Comparison of ENCODE assay signal across 15 cellular contexts in the genomic region with DNA sequence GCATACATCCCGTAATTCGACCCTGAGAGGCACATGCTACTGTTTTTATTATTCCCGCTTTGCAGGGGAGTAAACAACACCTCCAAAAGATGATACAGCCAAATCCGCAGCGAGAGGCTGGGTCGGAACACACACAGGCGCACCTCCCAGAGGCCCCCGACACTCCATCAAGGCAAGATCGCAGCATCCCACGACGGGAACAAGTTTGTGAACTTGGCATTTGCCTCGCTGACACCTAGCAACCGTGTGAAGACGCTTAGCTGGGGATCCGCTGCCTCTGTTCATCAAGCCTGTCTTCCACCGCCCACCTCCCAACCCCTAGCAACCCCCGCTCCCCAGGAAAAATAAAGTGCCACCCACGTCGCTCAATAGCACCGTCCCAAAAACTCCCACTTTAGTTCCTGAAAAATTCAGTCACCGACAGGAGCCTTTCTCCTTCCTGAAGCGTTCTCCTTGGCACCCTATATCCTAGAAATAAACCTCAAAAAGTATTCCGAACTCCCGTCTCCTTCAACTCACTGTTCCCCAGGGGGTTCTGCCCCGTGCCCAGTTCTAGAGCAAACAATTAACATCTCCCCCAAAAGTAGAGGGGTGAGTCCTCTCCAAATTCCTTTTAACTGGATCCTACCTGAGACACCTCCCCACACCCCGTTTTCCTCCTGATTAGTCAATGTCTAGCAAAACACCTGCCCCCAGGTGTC. TPM values are rescaled to one million over a fixed set of nuclear protein-coding genes. Genes with fewer than 3 reads are reported as not detected.
A peak's percentile ranks its signal among the peaks of the same experiment; 100 is the strongest.
DNase-seq lines count a peak whose midpoint lies in the region; ATAC-seq, FAIRE-seq and TF ChIP-seq lines count a peak whose summit lies in the region.
"Had no signal": no experiment of that assay in that cellular context is flagged by ENCODE, and none has a peak within 500 bp of the region (broad histone marks: within the 10 kb centered on the region; RNA-seq: fewer than 3 reads in every experiment).

No MANE protein-coding gene starts in this region.

- H3K36me3 ChIP-seq in BLaER1 treated with 17β-estradiol and CSF1 and Interleukin-3, amounts not matched to agents 10 nM and 100 nM = no peaks in the 10 kb centered on the region
- H3K36me3 ChIP-seq in IMR-90 (ENCODE audit: control insufficient read depth, insufficient read depth, low read length) = no peaks in the 10 kb centered on the region
- no peaks in the 10 kb centered on the region for H3K36me3 ChIP-seq in iPS-20b (ENCODE audit: insufficient read depth, low read depth, low read length)
- H3K36me3 ChIP-seq: BE2C, thoracic aorta had no signal

- H3K9me1 ChIP-seq in IMR-90 (ENCODE audit: insufficient read depth, low read length) = no peaks in the 10 kb centered on the region

- H3K9ac ChIP-seq in BLaER1 treated with 17β-estradiol and CSF1 and Interleukin-3, amounts not matched to agents 10 nM and 100 nM = peak overlapping the region; percentile 28 to 86 (median 83); a peak in 18 of 22 replicates
- no peak overlapping the region for H3K9ac ChIP-seq in IMR-90 (ENCODE audit: low read depth, low read length)
- no peak overlapping the region for H3K9ac ChIP-seq in iPS-20b (ENCODE audit: low read depth, low read length)

- TF ChIP-seq POLR2A in IMR-90 (IDR thresholded peaks at IDR 0.05; ENCODE audit: low read depth, low read length) (no peak), GM12892 (IDR thresholded peaks at IDR 0.05; ENCODE audit: low read depth, low read length) (no peak)

- H3K4ac ChIP-seq in IMR-90 (ENCODE audit: low read depth, low read length) = no peak overlapping the region

- TF ChIP-seq RAD21 in IMR-90 (IDR thresholded peaks at IDR 0.05; ENCODE audit: low read length) = no peak

- H3K56ac ChIP-seq in IMR-90 (ENCODE audit: extremely low read depth, insufficient read depth, low read length) = no peak overlapping the region

- H2BK20ac ChIP-seq in IMR-90 (ENCODE audit: low read depth, low read length) = no peak overlapping the region

- peaks cover 55 to 71% (median 64%) of the 10 kb centered on the region in 10 experiments for H3K4me1 ChIP-seq in BLaER1 treated with 17β-estradiol and CSF1 and Interleukin-3, amounts not matched to agents 10 nM and 100 nM
- H3K4me1 ChIP-seq in IMR-90 (ENCODE audit: control insufficient read depth, insufficient read depth, low read length) = no peaks in the 10 kb centered on the region
- peaks cover 16% of the 10 kb centered on the region; the same call in 1 of the 2 replicates for H3K4me1 ChIP-seq in iPS-20b (ENCODE audit: insufficient read depth, low read length)
- H3K4me1 ChIP-seq: BE2C had no signal

- H3K14ac ChIP-seq in IMR-90 (replicated peaks; ENCODE audit: low read depth, low read length) = no peak overlapping the region

- ATAC-seq in IMR-90 (ENCODE audit: low read depth) (no peak), HG02885 (IDR thresholded peaks at IDR 0.05; ENCODE audit: poor library complexity, unreplicated experiment) (no peak), HG03025 (IDR thresholded peaks at IDR 0.05; ENCODE audit: low FRiP score, unreplicated experiment) (no peak)

- in situ Hi-C loops in IMR-90 (cut with MboI; ENCODE audit: low sequenced_read_pairs) = no loop called here

- DNase-seq in IMR-90 = no peak
- no peak for DNase-seq in GM12892 (ENCODE audit: insufficient read length)
- DNase-seq: aorta, BE2C, erythroblast, HFFc6, MV-4-11, NCI-H774, occipital lobe had no signal

- dilution Hi-C loops in IMR-90 (cut with HindIII; ENCODE audit: low sequenced_read_pairs, unreplicated experiment) = no loop called here

- no peak overlapping the region for H2BK5ac ChIP-seq in IMR-90 (ENCODE audit: low read depth, low read length, poor library complexity, severe bottlenecking)

- H4K5ac ChIP-seq in IMR-90 (ENCODE audit: low read depth, low read length) = no peak overlapping the region

- 6% methylated on average over 15 of the region's 26 CpGs; no CpG with 5 or more reads in 1 of the 2 experiments for WGBS in IMR-90 (ENCODE audit: extremely low coverage in 2 of 2, insufficient read length in 1 of 2), 2 experiments

- no peak overlapping the region for H2AK5ac ChIP-seq in IMR-90 (ENCODE audit: low read depth, low read length)

- H4K91ac ChIP-seq in IMR-90 (ENCODE audit: insufficient read depth, low read depth, low read length) = no peak overlapping the region

- intact Hi-C loops in IMR-90 (cut with micrococcal nuclease) = no loop called here

- POLR2A ChIA-PET in IMR-90 (lab: Charles Lee; ENCODE audit: unreplicated experiment) = no interaction called here

- no peak for FAIRE-seq in GM12892 (lab: Jason Lieb, UNC)
- FAIRE-seq: GM19239 had no signal

- H4K20me1 ChIP-seq in BLaER1 treated with 17β-estradiol and CSF1 and Interleukin-3, amounts not matched to agents 10 nM and 100 nM = peaks cover 0 to 18% (median 0%) of the 10 kb centered on the region in 11 experiments; a peak in 3 of 22 replicates
- no peaks in the 10 kb centered on the region; the same call in none of the 2 replicates for H4K20me1 ChIP-seq in IMR-90 (ENCODE audit: insufficient read depth, low read length)

- no peak overlapping the region for H3K18ac ChIP-seq in IMR-90 (ENCODE audit: low read depth, low read length)

- H3K27me3 ChIP-seq in BLaER1 treated with 17β-estradiol and CSF1 and Interleukin-3, amounts not matched to agents 10 nM and 100 nM = no peaks in the 10 kb centered on the region
- peaks cover 45% of the 10 kb centered on the region for H3K27me3 ChIP-seq in IMR-90 (ENCODE audit: control insufficient read depth, insufficient read depth, low read length)
- peaks cover 28% of the 10 kb centered on the region for H3K27me3 ChIP-seq in iPS-20b (ENCODE audit: insufficient read depth, low read length)

- BruUV-seq in IMR-90 (replicated peaks; lab: Mats Ljungman, UMichigan) = no TSS peak

- no peak overlapping the region for H2AK9ac ChIP-seq in IMR-90 (replicated peaks; ENCODE audit: low read depth, low read length, poor library complexity)

- H3K4me2 ChIP-seq in BLaER1 treated with 17β-estradiol and CSF1 and Interleukin-3, amounts not matched to agents 10 nM and 100 nM = peak overlapping the region; percentile 77 to 99 (median 93)
- H3K4me2 ChIP-seq in IMR-90 (ENCODE audit: low read depth, low read length) = no peak overlapping the region

- CTCF ChIA-PET in IMR-90 (lab: Yijun Ruan, JAX) = no interaction called here

- no peak overlapping the region for H4K8ac ChIP-seq in IMR-90 (ENCODE audit: low read depth in 2 of 2, low read length in 2 of 2)

- H2AFZ ChIP-seq in IMR-90 (replicated peaks; ENCODE audit: low read length, poor library complexity) = peak overlapping the region; percentile 23

- no peak for TF ChIP-seq CTCF in IMR-90 (conservative IDR thresholded peaks at IDR 0.05; ENCODE audit: low read depth, low read length)

- no peak overlapping the region for H2BK120ac ChIP-seq in IMR-90 (ENCODE audit: low read depth, low read length)

- H3K9me3 ChIP-seq in BLaER1 treated with 17β-estradiol and CSF1 and Interleukin-3, amounts not matched to agents 10 nM and 100 nM (replicated peaks in 1 of 11) = no peaks in the 10 kb centered on the region
- H3K9me3 ChIP-seq in IMR-90 (ENCODE audit: control insufficient read depth, insufficient read depth, low read length) = no peaks in the 10 kb centered on the region
- no peaks in the 10 kb centered on the region for H3K9me3 ChIP-seq in iPS-20b (ENCODE audit: insufficient read depth, low read depth, low read length)
- H3K9me3 ChIP-seq: BE2C, thoracic aorta had no signal

- H3K23ac ChIP-seq in IMR-90 (ENCODE audit: low read depth, low read length) = peak overlapping the region; percentile 32; the same call in 1 of the 2 replicates

- peak overlapping the region; percentile 68 to 85 (median 75) for H3K4me3 ChIP-seq in BLaER1 treated with 17β-estradiol and CSF1 and Interleukin-3, amounts not matched to agents 10 nM and 100 nM
- H3K4me3 ChIP-seq in IMR-90 (ENCODE audit: insufficient read depth, low read depth, low read length) (no peak overlapping the region), iPS-20b (ENCODE audit: low read length) (peak overlapping the region; percentile 26; the same call in 1 of the 2 replicates)
- H3K4me3 ChIP-seq: thoracic aorta had no signal

- H3K27ac ChIP-seq in BLaER1 treated with 17β-estradiol and CSF1 and Interleukin-3, amounts not matched to agents 10 nM and 100 nM = peak overlapping the region in 5 of 11 experiments; percentile 2 to 66 (median 18); a peak in 5 of 22 replicates
- H3K27ac ChIP-seq in IMR-90 (ENCODE audit: insufficient read depth, low read length) (no peak overlapping the region), iPS-20b (ENCODE audit: low read length) (no peak overlapping the region)
- H3K27ac ChIP-seq: thoracic aorta had no signal

- no peak overlapping the region for H2BK15ac ChIP-seq in IMR-90 (ENCODE audit: low read depth, low read length)

- H3K79me1 ChIP-seq in IMR-90 (ENCODE audit: low read depth in 1 of 2, low read length in 2 of 2) = no peaks in the 10 kb centered on the region

TF ChIP-seq in IMR-90, 13 proteins besides CTCF, POLR2A, EP300 and RAD21 (continues in another document):
- TF ChIP-seq MXI1 (IDR thresholded peaks at IDR 0.05; ENCODE audit: borderline replicate concordance, low read depth, low read length) (no peak), RCOR1 (IDR thresholded peaks at IDR 0.05; ENCODE audit: insufficient replicate concordance, low read length) (no peak), NFE2L2 (IDR thresholded peaks at IDR 0.05; ENCODE audit: low read depth, low read length) (no peak), BHLHE40 (IDR thresholded peaks at IDR 0.05; ENCODE audit: low read depth, low read length) (no peak), FOS (IDR thresholded peaks at IDR 0.05; ENCODE audit: low read depth, low read length) (no peak)

RNA-seq across cellular contexts. Expression of a gene that starts 1.7 kb away (rescaled TPM):
- under 0.01 TPM in 2 replicates for total RNA-seq in IMR-90 (2012; rRNA removed)
- polyA plus RNA-seq in IMR-90 (2012; rRNA removed) = 0.19 and 0.21 TPM in 2 replicates
- polyA plus RNA-seq in IMR-90 (2012; cell fraction: cytosol; rRNA removed) = 0.29 and 0.43 TPM in 2 replicates
- polyA plus RNA-seq in IMR-90 (2012; cell fraction: nucleus; rRNA removed; ENCODE audit: low replicate concordance) = 0.37 and 0.46 TPM in 2 replicates
- 7.9 TPM for polyA plus RNA-seq in GM12892 (2012; ENCODE audit: missing spikeins)

RNA-seq across cellular contexts. Expression of a gene that starts 20.4 kb away (rescaled TPM):
- 1.4 and 2.5 TPM in 2 replicates for total RNA-seq in IMR-90 (2012; rRNA removed)
- 10.3 and 14.0 TPM in 2 replicates for polyA plus RNA-seq in IMR-90 (2012; rRNA removed)
- 5.3 and 12.6 TPM in 2 replicates for polyA plus RNA-seq in IMR-90 (2012; cell fraction: cytosol; rRNA removed)
- 9.8 and 18.4 TPM in 2 replicates for polyA plus RNA-seq in IMR-90 (2012; cell fraction: nucleus; rRNA removed; ENCODE audit: low replicate concordance)
- 0.42 TPM for polyA plus RNA-seq in GM12892 (2012; ENCODE audit: missing spikeins)

RNA-seq across cellular contexts. Expression of a gene that starts 39.0 kb away (rescaled TPM):
- 12.4 and 12.8 TPM in 2 replicates for total RNA-seq in IMR-90 (2012; rRNA removed)
- polyA plus RNA-seq in IMR-90 (2012; rRNA removed) = 38.2 and 45.1 TPM in 2 replicates
- polyA plus RNA-seq in IMR-90 (2012; cell fraction: cytosol; rRNA removed) = 47.7 and 51.5 TPM in 2 replicates
- polyA plus RNA-seq in IMR-90 (2012; cell fraction: nucleus; rRNA removed; ENCODE audit: low replicate concordance) = 12.3 and 24.3 TPM in 2 replicates
- 25.2 TPM for polyA plus RNA-seq in GM12892 (2012; ENCODE audit: missing spikeins)

Comparison
In these comparisons a context has a peak if more than half of its experiments do, and no peak if none do; other contexts are left out.
1. H3K9ac ChIP-seq: peak in BLaER1 treated with 17β-estradiol and CSF1 and Interleukin-3, amounts not matched to agents 10 nM and 100 nM (11 of 11); none in IMR-90 (single experiment) and iPS-20b (single experiment).